ENCODE assay signal across 1 cellular context in genomic region chr2:161159829-161160225, GRCh38.
TF ChIP-seq lines count a peak whose summit lies in the region.

No MANE protein-coding gene starts in this region.

TF ChIP-seq in HepG2, 621 proteins besides CTCF, POLR2A, EP300 and RAD21 (continued from another document and continues in another):
- TF ChIP-seq ZNF142 (CRISPR knock-in tag; IDR thresholded peaks at IDR 0.05) (no peak), TRIM24 (CRISPR knock-in tag; IDR thresholded peaks at IDR 0.05) (no peak), ZBTB34 (CRISPR knock-in tag; IDR thresholded peaks at IDR 0.05) (no peak), SP2 (CRISPR knock-in tag; IDR thresholded peaks at IDR 0.05) (no peak), ZNF678 (CRISPR knock-in tag; IDR thresholded peaks at IDR 0.05) (no peak), ZNF263 (CRISPR knock-in tag; IDR thresholded peaks at IDR 0.05) (no peak), STAT5B (CRISPR knock-in tag; IDR thresholded peaks at IDR 0.05) (no peak), RORA (CRISPR knock-in tag; IDR thresholded peaks at IDR 0.05) (no peak), ZMYM3 (CRISPR knock-in tag; IDR thresholded peaks at IDR 0.05) (0 out of 2 replicates have a peak, but pooled peaks have one; percentile 39), SMC3 (IDR thresholded peaks at IDR 0.05; ENCODE audit: low read length) (no peak; the same call in 1 of the 2 replicates), ZNF710 (CRISPR knock-in tag; IDR thresholded peaks at IDR 0.05; ENCODE audit: borderline replicate concordance) (no peak), REST (IDR thresholded peaks at IDR 0.05; ENCODE audit: borderline replicate concordance in 1 of 2, low read depth in 1 of 2, low read length in 2 of 2) (peak in 1 of 2 experiments; percentile 64; a peak in 1 of 4 replicates), SMARCE1 (IDR thresholded peaks at IDR 0.05; ENCODE audit: borderline replicate concordance) (no peak), PHF5A (CRISPR knock-in tag; IDR thresholded peaks at IDR 0.05; ENCODE audit: low read depth, unreplicated experiment) (no peak), BRD4 (CRISPR knock-in tag; IDR thresholded peaks at IDR 0.05) (no peak), ZNF772 (CRISPR knock-in tag; IDR thresholded peaks at IDR 0.05) (no peak), ZFX (CRISPR knock-in tag; IDR thresholded peaks at IDR 0.05; ENCODE audit: low read depth) (no peak), ZNF562 (CRISPR knock-in tag; IDR thresholded peaks at IDR 0.05; ENCODE audit: borderline replicate concordance) (no peak), NR2F1 (CRISPR knock-in tag; IDR thresholded peaks at IDR 0.05) (peak in 1 of 2 experiments; percentile 57; a peak in 2 of 4 replicates), MIXL1 (CRISPR knock-in tag; IDR thresholded peaks at IDR 0.05) (peak; percentile 49; the same call in 1 of the 2 replicates), ZNF776 (CRISPR knock-in tag; IDR thresholded peaks at IDR 0.05) (no peak), ERF (CRISPR knock-in tag; IDR thresholded peaks at IDR 0.05) (no peak), ZNF83 (CRISPR knock-in tag; IDR thresholded peaks at IDR 0.05; ENCODE audit: borderline replicate concordance) (no peak), TCF12 (IDR thresholded peaks at IDR 0.05) (no peak), TCF12 (CRISPR knock-in tag; IDR thresholded peaks at IDR 0.05) (no peak), ATRX (CRISPR knock-in tag; IDR thresholded peaks at IDR 0.05; ENCODE audit: borderline replicate concordance) (no peak), ELK4 (CRISPR knock-in tag; IDR thresholded peaks at IDR 0.05; ENCODE audit: borderline replicate concordance) (no peak), POGZ (CRISPR knock-in tag; IDR thresholded peaks at IDR 0.05) (peak; percentile 60; the same call in 1 of the 2 replicates), ZNF503 (CRISPR knock-in tag; IDR thresholded peaks at IDR 0.05) (peak; percentile 88; the same call in 1 of the 2 replicates), HOXD1 (CRISPR knock-in tag; IDR thresholded peaks at IDR 0.05) (no peak), CENPX (CRISPR knock-in tag; IDR thresholded peaks at IDR 0.05) (no peak), HDAC1 (CRISPR knock-in tag; IDR thresholded peaks at IDR 0.05) (peak; percentile 37; the same call in 1 of the 2 replicates), ZNF646 (CRISPR knock-in tag; IDR thresholded peaks at IDR 0.05) (0 out of 2 replicates have a peak, but pooled peaks have one; percentile 18), MAFG (CRISPR knock-in tag; IDR thresholded peaks at IDR 0.05) (no peak), TEAD2 (CRISPR knock-in tag; IDR thresholded peaks at IDR 0.05) (no peak), SNAPC5 (CRISPR knock-in tag; IDR thresholded peaks at IDR 0.05; ENCODE audit: borderline replicate concordance) (no peak), LCORL (IDR thresholded peaks at IDR 0.05) (no peak), LCORL (CRISPR knock-in tag; IDR thresholded peaks at IDR 0.05) (peak; percentile 5; the same call in 1 of the 2 replicates), MTA3 (CRISPR knock-in tag; IDR thresholded peaks at IDR 0.05) (no peak), ZNF282 (IDR thresholded peaks at IDR 0.05; ENCODE audit: partially characterized antibody) (no peak), ZNF644 (CRISPR knock-in tag; IDR thresholded peaks at IDR 0.05; ENCODE audit: low read depth) (no peak)
